Comparison of ENCODE assay signal across 27 cellular contexts in the genomic region with DNA sequence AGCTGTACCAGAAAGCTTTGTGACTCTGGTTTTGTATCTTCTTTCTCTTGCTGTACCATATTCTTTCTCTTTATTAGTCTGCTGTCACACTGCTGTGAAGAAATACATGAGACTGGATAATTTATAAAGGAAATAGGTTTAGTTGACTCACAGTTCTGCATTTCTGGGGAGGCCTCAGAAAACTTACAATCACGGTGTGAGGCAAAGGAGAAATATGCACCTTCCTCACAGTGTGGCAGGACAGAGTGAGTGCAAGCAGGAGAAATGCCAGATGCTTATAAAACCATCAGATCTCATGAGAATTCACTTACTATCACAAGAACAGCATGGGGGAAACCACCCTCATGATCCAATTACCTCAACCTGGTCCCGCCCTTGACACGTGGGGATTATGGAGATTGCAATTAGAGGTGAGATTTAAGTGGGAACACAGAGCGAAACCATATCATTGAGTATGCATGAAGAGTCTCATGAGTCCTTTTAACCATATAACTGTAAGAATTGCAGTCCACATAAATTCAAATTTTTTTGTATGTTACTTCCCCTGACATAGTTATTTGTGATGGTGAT.
A peak's percentile ranks its signal among the peaks of the same experiment; 100 is the strongest.
DNase-seq lines count a peak whose midpoint lies in the region; FAIRE-seq and TF ChIP-seq lines count a peak whose summit lies in the region.
"Had no signal": no experiment of that assay in that cellular context is flagged by ENCODE, and none has a peak within 500 bp of the region (broad histone marks: within the 10 kb centered on the region; RNA-seq: fewer than 3 reads in every experiment).

No MANE protein-coding gene starts in this region.

- no peaks in the 10 kb centered on the region for H3K9me3 ChIP-seq in kidney (ENCODE audit: control insufficient read depth in 1 of 2, low read length in 2 of 2)
- H3K9me3 ChIP-seq in ovary: no peaks in the 10 kb centered on the region
- H3K9me3 ChIP-seq: BLaER1, tibial nerve had no signal

- no peaks in the 10 kb centered on the region for H3K4me1 ChIP-seq in kidney (ENCODE audit: control insufficient read depth in 1 of 2, insufficient read depth in 1 of 2, low read depth in 1 of 2, low read length in 2 of 2)
- H3K4me1 ChIP-seq in ovary (ENCODE audit: insufficient read depth): no peaks in the 10 kb centered on the region
- H3K4me1 ChIP-seq: BLaER1, tibial nerve had no signal

- H3K27me3 ChIP-seq in BJ (ENCODE audit: control insufficient read depth, insufficient read depth, low read length) (no peaks in the 10 kb centered on the region), ovary (no peaks in the 10 kb centered on the region)
- H3K27me3 ChIP-seq: BLaER1, tibial nerve had no signal

- H3K27ac Mint-ChIP-seq in progenitor cell of endocrine pancreas: peak overlapping the region; percentile 9
- H3K27ac Mint-ChIP-seq: dendritic cell treated with granulocyte-macrophage colony-stimulating factor and Interleukin-4, amounts not matched to agents 40 ng/mL and 50 ng/mL, for 4 days; GM23338; IgD-negative memory B cell; nephron progenitor cell; T-helper 1 cell treated with Interleukin-12 subunit alpha and Interleukin-12 subunit beta and Interleukin-4 antibody, amounts not matched to agents 30 μg/mL and 1 μg/mL, for 36 hours had no signal

- TF ChIP-seq EP300 in ovary (IDR thresholded peaks at IDR 0.05): no peak

- no peak overlapping the region for H3K4me3 ChIP-seq in BJ (ENCODE audit: low read depth, low read length)
- H3K4me3 ChIP-seq in kidney (ENCODE audit: low read length in 2 of 2): no peak overlapping the region
- no peak overlapping the region for H3K4me3 ChIP-seq in ovary
- H3K4me3 ChIP-seq: BLaER1, GM23338, SK-N-MC, tibial nerve had no signal

- CTCF ChIA-PET in BJ (lab: Yijun Ruan, JAX): interaction anchor here (1.1 kb wide), 1 partner anchor 16 kb away, joined by 3 read pairs; no protein-coding TSS in a partner anchor

- TF ChIP-seq CTCF in BJ (IDR thresholded peaks at IDR 0.05; ENCODE audit: insufficient read depth, low read depth, low read length) (no peak), progenitor cell of endocrine pancreas (IDR thresholded peaks at IDR 0.05; ENCODE audit: unreplicated experiment) (no peak), kidney (IDR thresholded peaks at IDR 0.05; ENCODE audit: borderline replicate concordance, extremely low read depth, insufficient read depth) (no peak), ovary (IDR thresholded peaks at IDR 0.05) (no peak)

- POLR2A ChIA-PET in BJ (lab: Charles Lee): no interaction called here

- H3K36me3 ChIP-seq in BJ (ENCODE audit: control insufficient read depth, insufficient read depth, low read length): no peaks in the 10 kb centered on the region
- no peaks in the 10 kb centered on the region for H3K36me3 ChIP-seq in kidney (ENCODE audit: control insufficient read depth in 1 of 2, insufficient read depth in 2 of 2, low read length in 2 of 2)
- no peaks in the 10 kb centered on the region for H3K36me3 ChIP-seq in ovary
- H3K36me3 ChIP-seq: BLaER1, tibial nerve had no signal

- no peaks in the 10 kb centered on the region for H3K27me3 Mint-ChIP-seq in progenitor cell of endocrine pancreas
- H3K27me3 Mint-ChIP-seq: dendritic cell treated with granulocyte-macrophage colony-stimulating factor and Interleukin-4, amounts not matched to agents 40 ng/mL and 50 ng/mL, for 4 days; IgD-negative memory B cell had no signal

- intact Hi-C loops in kidney (cut with DNase I): no loop called here
- intact Hi-C loops in ovary (cut with DNase I): no loop called here

- H3K9me3 Mint-ChIP-seq in progenitor cell of endocrine pancreas (ENCODE audit: low read depth): no peaks in the 10 kb centered on the region
- H3K9me3 Mint-ChIP-seq: central memory CD8-positive, alpha-beta T cell; IgD-negative memory B cell; T-helper 1 cell treated with Interleukin-12 subunit alpha and Interleukin-12 subunit beta and Interleukin-4 antibody, amounts not matched to agents 30 μg/mL and 1 μg/mL, for 36 hours had no signal

- H3K4me1 Mint-ChIP-seq in progenitor cell of endocrine pancreas (ENCODE audit: low read depth): no peaks in the 10 kb centered on the region
- H3K4me1 Mint-ChIP-seq: central memory CD8-positive, alpha-beta T cell; GM23338; IgD-negative memory B cell; nephron progenitor cell had no signal

- no peak for TF ChIP-seq POLR2A in ovary (IDR thresholded peaks at IDR 0.05)

- H3K27ac ChIP-seq in kidney (ENCODE audit: low read depth in 2 of 2, low read length in 2 of 2): no peak overlapping the region
- no peak overlapping the region for H3K27ac ChIP-seq in ovary
- H3K27ac ChIP-seq: BLaER1, RWPE1, SK-N-MC, tibial nerve had no signal

- H3K9ac ChIP-seq in kidney (ENCODE audit: low read length in 2 of 2): no peak overlapping the region
- H3K9ac ChIP-seq: BLaER1 had no signal

- 86 to 93% (median 87%) methylated on average over 4 of the region's 4 CpGs for WGBS in ovary, 3 donors

- DNase-seq in BJ (ENCODE audit: low read depth) (peak; percentile 10), HT1080 (ENCODE audit: low read depth) (peak; percentile 45), astrocyte of the hippocampus (ENCODE audit: low read depth, low spot score) (peak; percentile 6), progenitor cell of endocrine pancreas (ENCODE audit: low spot score, unreplicated experiment) (no peak), foreskin melanocyte (no peak), kidney (no peak), SKM-1 treated with dmso at 0.1 percent for 144 hours (lab: John Stamatoyannopoulos, UW; ENCODE audit: unreplicated experiment) (no peak), ovary (no peak)
- DNase-seq: activated CD4-positive, alpha-beta T cell treated with anti-CD3 and anti-CD28 coated beads, Interleukin-2, amount 50 U/mL, for 48 hours; activated CD4-positive, CD25-positive, alpha-beta regulatory T cell treated with anti-CD3 and anti-CD28 coated beads, Interleukin-2, amount 50 U/mL, for 72 hours; activated gamma-delta T cell treated with Interleukin-2 at 50 U/mL for 16 hours; activated T-cell treated with anti-CD3 and anti-CD28 coated beads, Interleukin-2, amount 50 U/mL, for 48 hours; NCI-H1048; NCI-H1694 treated with DMSO at 0.1 percent for 48 hours; nephron progenitor cell; OCI-M1; stimulated activated CD8-positive, alpha-beta memory T cell treated with anti-CD3 and anti-CD28 coated beads, Interleukin-4, amount 100 ng/mL, for 48 hours had no signal

- no peak overlapping the region for H3K4me3 Mint-ChIP-seq in progenitor cell of endocrine pancreas (ENCODE audit: low read depth)
- H3K4me3 Mint-ChIP-seq: central memory CD8-positive, alpha-beta T cell; dendritic cell treated with granulocyte-macrophage colony-stimulating factor and Interleukin-4, amounts not matched to agents 40 ng/mL and 50 ng/mL, for 4 days; GM23338; IgD-negative memory B cell; nephron progenitor cell; T-helper 1 cell treated with Interleukin-12 subunit alpha and Interleukin-12 subunit beta and Interleukin-4 antibody, amounts not matched to agents 30 μg/mL and 1 μg/mL, for 36 hours had no signal

- no peak for FAIRE-seq in kidney (lab: Jason Lieb, UNC)
- FAIRE-seq: G401.6 had no signal

- H3K36me3 Mint-ChIP-seq in progenitor cell of endocrine pancreas (ENCODE audit: insufficient read depth): no peaks in the 10 kb centered on the region
- H3K36me3 Mint-ChIP-seq: IgD-negative memory B cell had no signal

Comparison
In these comparisons a context has a peak if more than half of its experiments do, and no peak if none do; other contexts are left out.
1. DNase-seq: peak in BJ (single experiment), HT1080 (single experiment) and astrocyte of the hippocampus (single experiment); none in progenitor cell of endocrine pancreas (single experiment), foreskin melanocyte (single experiment), kidney (single experiment), SKM-1 treated with dmso at 0.1 percent for 144 hours (single experiment) and ovary (0 of 5).